15 cellular contexts compared by ENCODE assay signal in the genomic region with DNA sequence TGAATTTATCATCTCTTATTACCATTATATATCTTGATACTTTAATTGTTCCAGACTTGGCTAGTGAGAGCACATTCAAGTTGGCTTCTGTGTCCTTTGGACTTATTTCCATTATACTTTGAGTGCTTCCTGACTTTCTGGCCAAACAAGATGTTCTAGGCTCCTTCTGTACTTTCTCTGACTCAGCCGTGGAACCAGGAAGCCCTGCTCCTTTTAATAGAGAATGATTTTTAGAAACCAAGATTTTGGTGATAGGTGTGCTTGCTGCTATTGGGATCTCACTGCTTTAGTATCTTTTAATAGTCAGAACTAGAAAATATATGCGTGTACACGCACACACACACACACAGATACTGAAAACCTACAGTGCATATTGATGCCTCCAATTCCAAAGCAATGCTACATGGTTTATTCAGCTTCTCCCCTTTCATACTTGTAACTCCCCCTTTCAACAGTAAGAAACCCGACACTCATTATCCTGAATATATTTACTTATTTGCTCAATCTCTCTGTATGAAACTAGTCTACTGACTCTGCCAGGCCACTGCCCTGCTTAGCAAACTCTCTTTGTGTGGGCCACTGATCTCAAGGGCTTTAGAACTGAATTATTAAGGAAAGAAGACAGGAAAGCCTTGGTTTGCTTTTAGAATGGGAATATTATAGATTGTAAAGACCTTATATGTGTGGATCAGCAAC. TPM values are rescaled to one million over a fixed set of nuclear protein-coding genes. Genes with fewer than 3 reads are reported as not detected.
DNase-seq lines count a peak whose midpoint lies in the region; ATAC-seq and TF ChIP-seq lines count a peak whose summit lies in the region.
"Had no signal": no experiment of that assay in that cellular context is flagged by ENCODE, and none has a peak within 500 bp of the region (broad histone marks: within the 10 kb centered on the region; RNA-seq: fewer than 3 reads in every experiment).

No MANE protein-coding gene starts in this region.

- H3K4me3 ChIP-seq in esophagus squamous epithelium: no peak overlapping the region
- H3K4me3 ChIP-seq in suprapubic skin: no peak overlapping the region

- no peak for TF ChIP-seq EP300 in suprapubic skin (IDR thresholded peaks at IDR 0.05)

- peaks cover 0 to 9% (median 5%) of the 10 kb centered on the region in 3 donors for H3K9me3 ChIP-seq in esophagus squamous epithelium
- no peaks in the 10 kb centered on the region for H3K9me3 ChIP-seq in suprapubic skin
- H3K9me3 ChIP-seq: SK-N-SH had no signal

- TF ChIP-seq POLR2A in esophagus squamous epithelium (IDR thresholded peaks at IDR 0.05) (no peak), suprapubic skin (IDR thresholded peaks at IDR 0.05) (no peak), GM18505 (IDR thresholded peaks at IDR 0.05; ENCODE audit: borderline replicate concordance, extremely low read depth, insufficient read depth, insufficient read length) (no peak)

- peaks cover 0 to 36% (median 0%) of the 10 kb centered on the region in 3 donors for H3K4me1 ChIP-seq in esophagus squamous epithelium
- H3K4me1 ChIP-seq in suprapubic skin: no peaks in the 10 kb centered on the region

- no peaks in the 10 kb centered on the region for H3K36me3 ChIP-seq in esophagus squamous epithelium
- no peaks in the 10 kb centered on the region for H3K36me3 ChIP-seq in suprapubic skin

- DNase-seq in NCI-H2107 treated with DMSO at 0.1 percent for 48 hours (lab: John Stamatoyannopoulos, UW; ENCODE audit: unreplicated experiment) (peak; percentile 74), NCI-H2107 (lab: John Stamatoyannopoulos, UW) (no peak), NCI-H748 (lab: John Stamatoyannopoulos, UW; ENCODE audit: unreplicated experiment) (peak; percentile 73), esophagus squamous epithelium (lab: John Stamatoyannopoulos, UW) (no peak), suprapubic skin (ENCODE audit: low spot score in 2 of 2) (no peak)
- DNase-seq: activated CD8-positive, alpha-beta T cell treated with anti-CD3 and anti-CD28 coated beads for 36 hours; activated effector memory CD4-positive, alpha-beta T cell treated with anti-CD3 and anti-CD28 coated beads, Interleukin-2, amount 50 U/mL, for 16 hours; effector memory CD8-positive, alpha-beta T cell; left cardiac atrium; naive thymus-derived CD8-positive, alpha-beta T cell; SK-N-SH had no signal

- no peak for ATAC-seq in HG02798 (IDR thresholded peaks at IDR 0.05; ENCODE audit: poor library complexity, unreplicated experiment)
- no peak for ATAC-seq in GM21529 (IDR thresholded peaks at IDR 0.05; ENCODE audit: unreplicated experiment)
- ATAC-seq in GM18505 (IDR thresholded peaks at IDR 0.05; ENCODE audit: unreplicated experiment): no peak
- ATAC-seq: activated CD8-positive, alpha-beta T cell treated with anti-CD3 and anti-CD28 coated beads for 36 hours; effector memory CD8-positive, alpha-beta T cell; left cardiac atrium; naive thymus-derived CD8-positive, alpha-beta T cell; sciatic nerve had no signal

- 69 to 77% methylated on average over 4 of the region's 4 CpGs for WGBS in esophagus squamous epithelium, 2 donors
- 72% methylated on average over 4 of the region's 4 CpGs for WGBS in suprapubic skin

- H3K27ac ChIP-seq in esophagus squamous epithelium (peak overlapping the region; percentile 69 to 89 (median 81)), suprapubic skin (peak overlapping the region; percentile 26)

- intact Hi-C loops in esophagus squamous epithelium (cut with DNase I): no loop called here

- no peaks in the 10 kb centered on the region for H3K27me3 ChIP-seq in esophagus squamous epithelium
- no peaks in the 10 kb centered on the region for H3K27me3 ChIP-seq in suprapubic skin

- TF ChIP-seq CTCF in esophagus squamous epithelium (IDR thresholded peaks at IDR 0.05): no peak
- TF ChIP-seq CTCF in suprapubic skin (IDR thresholded peaks at IDR 0.05): no peak

RNA-seq across cellular contexts. Expression of gene EZR, which starts 42.7 kb away (rescaled TPM):
- total RNA-seq in esophagus squamous epithelium (100 to 1,000 TPM; 208 to 339 (median 285) TPM), suprapubic skin (100 to 1,000 TPM; 154 to 394 (median 238) TPM)

Comparison
In these comparisons a context has a peak if more than half of its experiments do, and no peak if none do; other contexts are left out.
1. DNase-seq: peak in NCI-H2107 treated with DMSO at 0.1 percent for 48 hours (single experiment) and NCI-H748 (single experiment); none in NCI-H2107 (single experiment), esophagus squamous epithelium (single experiment) and suprapubic skin (0 of 2).